9 cellular contexts compared by ENCODE assay signal in genomic region chr18:63788447-63789096, GRCh38. TPM values are rescaled to one million over a fixed set of nuclear protein-coding genes. Genes with fewer than 3 reads are reported as not detected.
DNase-seq lines count a peak whose midpoint lies in the region; ATAC-seq and TF ChIP-seq lines count a peak whose summit lies in the region.
"Had no signal": no experiment of that assay in that cellular context is flagged by ENCODE, and none has a peak within 500 bp of the region (broad histone marks: within the 10 kb centered on the region; RNA-seq: fewer than 3 reads in every experiment).

No MANE protein-coding gene starts in this region.

- CTCF ChIA-PET in Caco-2 (lab: Charles Lee) = no interaction called here

- no peaks in the 10 kb centered on the region for H3K27me3 ChIP-seq in MG63
- H3K27me3 ChIP-seq in Caco-2 (replicated peaks; ENCODE audit: control insufficient read depth, insufficient read depth, low read length) = no peaks in the 10 kb centered on the region

- peak; percentile 58 for ATAC-seq in GM19395 (IDR thresholded peaks at IDR 0.05; ENCODE audit: unreplicated experiment)
- ATAC-seq in natural killer cell treated with Interleukin-12 subunit alpha and Interleukin-12 subunit beta and Interleukin-15 and Interleukin-18, amount 100 ng/mL, for 72 hours = peak; percentile 100

- intact Hi-C loops in Caco-2 (cut with micrococcal nuclease; ENCODE audit: unreplicated experiment) = no loop called here

- TF ChIP-seq CTCF in Caco-2 (IDR thresholded peaks at IDR 0.05; ENCODE audit: insufficient read depth in 1 of 2, low read depth in 1 of 2, low read length in 1 of 2, severe bottlenecking in 1 of 2, unreplicated experiment in 1 of 2) = no peak

- H3K4me1 Mint-ChIP-seq in natural killer cell treated with Interleukin-12 subunit alpha and Interleukin-12 subunit beta and Interleukin-15 and Interleukin-18, amount 100 ng/mL, for 72 hours (ENCODE audit: low read depth in 2 of 2) = peaks cover 13 to 14% of the 10 kb centered on the region in 2 donors
- H3K4me1 Mint-ChIP-seq in Caco-2 (ENCODE audit: low read depth, unreplicated experiment) = no peaks in the 10 kb centered on the region

- no peak overlapping the region for H3K4me3 ChIP-seq in MG63
- no peak overlapping the region for H3K4me3 ChIP-seq in Caco-2 (ENCODE audit: low read depth, low read length)

- peak overlapping the region; percentile 33 for H3K4me3 Mint-ChIP-seq in natural killer cell treated with Interleukin-12 subunit alpha and Interleukin-12 subunit beta and Interleukin-15 and Interleukin-18, amount 100 ng/mL, for 72 hours
- H3K4me3 Mint-ChIP-seq in Caco-2 (ENCODE audit: unreplicated experiment) = no peak overlapping the region

- no TSS peak for BruUV-seq in Caco-2 (replicated peaks; lab: Mats Ljungman, UMichigan)

- H3K36me3 Mint-ChIP-seq in natural killer cell treated with Interleukin-12 subunit alpha and Interleukin-12 subunit beta and Interleukin-15 and Interleukin-18, amount 100 ng/mL, for 72 hours = no peaks in the 10 kb centered on the region
- no peaks in the 10 kb centered on the region for H3K36me3 Mint-ChIP-seq in Caco-2 (ENCODE audit: insufficient read depth, unreplicated experiment)

- no peaks in the 10 kb centered on the region for H3K4me1 ChIP-seq in Caco-2

- DNase-seq in MG63 (peak; percentile 87), nucleus accumbens (lab: John Stamatoyannopoulos, UW) (no peak), Caco-2 (no peak), NCI-H2196 (lab: John Stamatoyannopoulos, UW; ENCODE audit: unreplicated experiment) (no peak), DMS79 treated with DMSO at 0.1 percent for 48 hours (lab: John Stamatoyannopoulos, UW) (no peak)
- DNase-seq in activated T-helper 9 cell treated with anti-CD3 and anti-CD28 coated beads, Interleukin-2, amount 50 U/mL, for 16 hours (ENCODE audit: low read depth) = peak; percentile 17
- peak; percentile 89 for DNase-seq in natural killer cell treated with Interleukin-12 subunit alpha and Interleukin-12 subunit beta and Interleukin-15 and Interleukin-18, amount 100 ng/mL, for 72 hours (ENCODE audit: low spot score)

- H3K36me3 ChIP-seq in MG63 (no peaks in the 10 kb centered on the region), Caco-2 (ENCODE audit: control insufficient read depth, insufficient read depth, low read length) (no peaks in the 10 kb centered on the region)

- peak overlapping the region; percentile 53 to 64 for H3K27ac Mint-ChIP-seq in natural killer cell treated with Interleukin-12 subunit alpha and Interleukin-12 subunit beta and Interleukin-15 and Interleukin-18, amount 100 ng/mL, for 72 hours
- no peak overlapping the region for H3K27ac Mint-ChIP-seq in Caco-2 (ENCODE audit: unreplicated experiment)

- no peaks in the 10 kb centered on the region for H3K9me3 Mint-ChIP-seq in natural killer cell treated with Interleukin-12 subunit alpha and Interleukin-12 subunit beta and Interleukin-15 and Interleukin-18, amount 100 ng/mL, for 72 hours
- no peaks in the 10 kb centered on the region for H3K9me3 Mint-ChIP-seq in Caco-2 (ENCODE audit: unreplicated experiment)

- POLR2A ChIA-PET in Caco-2 (lab: Charles Lee) = no interaction called here

- H3K27me3 Mint-ChIP-seq in natural killer cell treated with Interleukin-12 subunit alpha and Interleukin-12 subunit beta and Interleukin-15 and Interleukin-18, amount 100 ng/mL, for 72 hours = peaks cover 0 to 8% of the 10 kb centered on the region in 2 donors
- H3K27me3 Mint-ChIP-seq in Caco-2 (ENCODE audit: insufficient read depth, unreplicated experiment) = no peaks in the 10 kb centered on the region

- H3K9me3 ChIP-seq in MG63 (no peaks in the 10 kb centered on the region), Caco-2 (no peaks in the 10 kb centered on the region)

RNA-seq across cellular contexts. Expression of gene SERPINB7, which starts 13.4 kb away (rescaled TPM):
- total RNA-seq in MG63 (2014; rRNA removed; shearing (Covaris generic); ENCODE audit: low replicate concordance) = 0.99 and 4.7 TPM in 2 replicates
- total RNA-seq in natural killer cell treated with Interleukin-12 subunit alpha and Interleukin-12 subunit beta and Interleukin-15 and Interleukin-18, amount 100 ng/mL, for 72 hours = not detected
- not detected in 2 replicates for total RNA-seq in Caco-2 (2022)
- total RNA-seq: T-helper 1 cell treated with Interleukin-12 subunit alpha and Interleukin-12 subunit beta and Interleukin-4 antibody, amounts not matched to agents 30 ng/mL and 1 ng/mL, for 36 hours had no signal

Comparison
In these comparisons a context has a peak if more than half of its experiments do, and no peak if none do; other contexts are left out.
1. DNase-seq: peak in MG63 (single experiment), activated T-helper 9 cell treated with anti-CD3 and anti-CD28 coated beads, Interleukin-2, amount 50 U/mL, for 16 hours (single experiment) and natural killer cell treated with Interleukin-12 subunit alpha and Interleukin-12 subunit beta and Interleukin-15 and Interleukin-18, amount 100 ng/mL, for 72 hours (single experiment); none in nucleus accumbens (0 of 56), Caco-2 (0 of 2), NCI-H2196 (single experiment) and DMS79 treated with DMSO at 0.1 percent for 48 hours (single experiment).